1 cellular context compared by ENCODE assay signal in genomic region chr15:67024322-67024997, GRCh38.
TF ChIP-seq lines count a peak whose summit lies in the region.

No MANE protein-coding gene starts in this region.

TF ChIP-seq in A549, 52 proteins besides CTCF, POLR2A, EP300 and RAD21 (continued from another document):
- TF ChIP-seq ZSCAN20 (CRISPR knock-in tag; IDR thresholded peaks at IDR 0.05) (no peak), FOSL2 (IDR thresholded peaks at IDR 0.05) (peak; percentile 97), FOSL2 (CRISPR knock-in tag; IDR thresholded peaks at IDR 0.05) (peak; percentile 100), JUN (IDR thresholded peaks at IDR 0.05) (peak; percentile 84 to 86; a peak in 4 of 5 replicates), SMC3 (IDR thresholded peaks at IDR 0.05) (peak; percentile 54; the same call in 1 of the 3 replicates), CEBPB (IDR thresholded peaks at IDR 0.05) (peak; percentile 99 to 100), BCL3 (IDR thresholded peaks at IDR 0.05) (peak; percentile 67; the same call in 2 of the 3 replicates), MAFK (IDR thresholded peaks at IDR 0.05; ENCODE audit: partially characterized antibody) (peak; percentile 56), ZNF302 (CRISPR knock-in tag; IDR thresholded peaks at IDR 0.05) (no peak), BHLHE40 (IDR thresholded peaks at IDR 0.05; ENCODE audit: low read depth, low read length) (no peak), KDM1A (IDR thresholded peaks at IDR 0.05; ENCODE audit: low read depth) (peak; percentile 97)
- TF ChIP-seq, protein P1, sequence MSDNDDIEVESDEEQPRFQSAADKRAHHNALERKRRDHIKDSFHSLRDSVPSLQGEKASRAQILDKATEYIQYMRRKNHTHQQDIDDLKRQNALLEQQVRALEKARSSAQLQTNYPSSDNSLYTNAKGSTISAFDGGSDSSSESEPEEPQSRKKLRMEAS (IDR thresholded peaks at IDR 0.05), result peak; percentile 90
- TF ChIP-seq, protein P2, sequence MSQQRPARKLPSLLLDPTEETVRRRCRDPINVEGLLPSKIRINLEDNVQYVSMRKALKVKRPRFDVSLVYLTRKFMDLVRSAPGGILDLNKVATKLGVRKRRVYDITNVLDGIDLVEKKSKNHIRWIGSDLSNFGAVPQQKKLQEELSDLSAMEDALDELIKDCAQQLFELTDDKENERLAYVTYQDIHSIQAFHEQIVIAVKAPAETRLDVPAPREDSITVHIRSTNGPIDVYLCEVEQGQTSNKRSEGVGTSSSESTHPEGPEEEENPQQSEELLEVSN (IDR thresholded peaks at IDR 0.05; ENCODE audit: borderline replicate concordance, low read depth), result peak; percentile 56; the same call in 1 of the 2 replicates
